In genomic region chrX:14022019-14022418, GRCh38 we compare ENCODE assay signal across 26 cellular contexts.
"Had no signal": no experiment of that assay in that cellular context is flagged by ENCODE, and none has a peak within 500 bp of the region (broad histone marks: within the 10 kb centered on the region; RNA-seq: fewer than 3 reads in every experiment).

No MANE protein-coding gene starts in this region.

- H2AFZ ChIP-seq: neural progenitor cell had no signal

- ATAC-seq: natural killer cell; right lobe of liver; stimulated activated naive B cell treated with anti-CD40 and anti-IgM and Interleukin-4, amounts not matched to agents 10 μg/mL and 1 μg/mL and 100 μg/mL, for 72 hours; stimulated activated naive CD8-positive, alpha-beta T cell treated with anti-CD3 and anti-CD28 coated beads, Interleukin-15, Interleukin-2, amounts not matched to agents 100 U/mL and 50 U/mL, for 24 hours had no signal

- H3K4me3 ChIP-seq: left ventricle myocardium inferior, lung, neural progenitor cell, right atrium auricular region, right lobe of liver, skin epidermis, stomach, testis, thyroid gland, transverse colon, upper lobe of left lung, vagina had no signal

- DNase-seq: kidney; left ventricle myocardium inferior; mesendoderm; naive B cell; natural killer cell; nephron progenitor cell; occipital lobe; right lobe of liver; stimulated activated CD4-positive, alpha-beta T cell treated with anti-CD3 and anti-CD28 coated beads, Interleukin-12 subunit alpha, Interleukin-12 subunit beta, amount 100 ng/mL, for 4 hours; stimulated activated CD4-positive, alpha-beta T cell treated with anti-CD3 and anti-CD28 coated beads, Interleukin-15, amount 100 ng/mL, for 24 hours; stimulated activated CD4-positive, alpha-beta T cell treated with anti-CD3 and anti-CD28 coated beads, Interleukin-2, amount 100 ng/mL, for 24 hours; stimulated activated CD4-positive, alpha-beta T cell treated with anti-CD3 and anti-CD28 coated beads, Interleukin-4, amount 100 ng/mL, for 1 hour; stimulated activated naive B cell treated with anti-CD40 and anti-IgM and Interleukin-4, amounts not matched to agents 10 μg/mL and 1 μg/mL and 100 μg/mL, for 72 hours; stimulated activated naive CD8-positive, alpha-beta T cell treated with anti-CD3 and anti-CD28 coated beads, Interleukin-15, Interleukin-2, amounts not matched to agents 100 U/mL and 50 U/mL, for 24 hours; stomach; testis; thyroid gland; transverse colon; upper lobe of left lung had no signal

- H3K4me1 ChIP-seq: right atrium auricular region, right lobe of liver, testis, transverse colon, vagina had no signal

- H3K36me3 ChIP-seq: neural progenitor cell, neutrophil, right lobe of liver, transverse colon had no signal

- H3K27ac ChIP-seq: left ventricle myocardium inferior, neural progenitor cell, neutrophil, right atrium auricular region, right lobe of liver, skin epidermis, stomach, testis, thyroid gland, transverse colon, upper lobe of left lung, vagina had no signal

- H3K9ac ChIP-seq: neural progenitor cell had no signal

- H3K4me2 ChIP-seq: neural progenitor cell had no signal

- H3K27me3 ChIP-seq: neural progenitor cell, neutrophil, right atrium auricular region, right lobe of liver, stomach, testis, thyroid gland, transverse colon, upper lobe of left lung, vagina had no signal

- FAIRE-seq: islet of Langerhans had no signal

- H3K9me3 ChIP-seq: neutrophil, right lobe of liver, testis, thyroid gland, transverse colon, upper lobe of left lung, vagina had no signal
